ENCODE assay signal across 9 cellular contexts in genomic region chr7:30692882-30693281, GRCh38. TPM values are rescaled to one million over a fixed set of nuclear protein-coding genes. Genes with fewer than 3 reads are reported as not detected.
"Had no signal": no experiment of that assay in that cellular context is flagged by ENCODE, and none has a peak within 500 bp of the region (broad histone marks: within the 10 kb centered on the region; RNA-seq: fewer than 3 reads in every experiment).

No MANE protein-coding gene starts in this region.

- H3K27ac Mint-ChIP-seq: HFFc6, IgD-negative memory B cell had no signal

- H3K9me3 Mint-ChIP-seq: HFFc6 had no signal

- DNase-seq: GM23248, GOT3, H7, HFFc6 had no signal

- H3K4me3 Mint-ChIP-seq: HFFc6, IgD-negative memory B cell had no signal

- ATAC-seq: HCT116, HepG2 had no signal

- H3K36me3 Mint-ChIP-seq: IgD-negative memory B cell had no signal

RNA-seq across cellular contexts. Expression of gene CRHR2, which starts 10.6 kb away (rescaled TPM):
- total RNA-seq: GM23248, H4, H7, HepG2, HFFc6, HT1080 had no signal

RNA-seq across cellular contexts. Expression of gene INMT, which starts 59.1 kb away (rescaled TPM):
- total RNA-seq: GM23248, HepG2, HFFc6, HT1080 had no signal
